In the genomic region with DNA sequence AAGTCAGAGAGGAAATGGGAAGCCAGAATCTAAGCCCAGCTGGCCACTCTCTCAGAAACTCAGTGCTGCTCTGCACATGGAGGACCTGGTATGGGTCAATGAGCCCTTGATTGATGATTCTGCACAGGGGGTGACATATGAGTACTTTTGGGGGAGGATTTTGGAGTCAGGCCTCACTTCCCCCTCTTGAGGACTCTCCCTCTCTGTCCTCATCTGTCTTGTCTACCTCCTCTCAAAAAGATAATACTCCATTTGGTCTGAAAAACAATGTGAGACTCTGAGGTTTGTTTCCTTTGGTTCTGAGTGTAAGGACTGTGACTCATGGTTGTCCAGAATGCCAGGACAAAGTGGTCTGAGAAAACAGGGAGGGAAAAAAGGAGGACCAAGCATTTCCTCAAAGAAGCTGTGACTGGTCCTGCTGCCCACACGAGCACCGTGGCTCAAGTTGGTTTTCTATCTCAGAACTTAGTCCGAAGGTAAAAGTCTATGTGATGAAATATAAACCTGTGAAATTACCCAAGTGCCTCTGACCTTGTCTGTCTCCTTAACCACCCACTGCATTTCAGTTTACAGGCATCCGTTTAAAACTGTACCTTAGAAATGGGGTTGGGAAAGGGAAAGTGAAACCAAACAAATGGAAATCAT, we compare ENCODE assay signal across 8 cellular contexts. TPM values are rescaled to one million over a fixed set of nuclear protein-coding genes. Genes with fewer than 3 reads are reported as not detected.
DNase-seq lines count a peak whose midpoint lies in the region; ATAC-seq and TF ChIP-seq lines count a peak whose summit lies in the region.

No MANE protein-coding gene starts in this region.

- H3K27ac ChIP-seq in RWPE2 (ENCODE audit: poor library complexity, severe bottlenecking) (peak overlapping the region; percentile 60), dorsolateral prefrontal cortex (peak overlapping the region in 52 of 59 donors; percentile 3 to 89 (median 60))
- peak overlapping the region; percentile 88 for H3K27ac ChIP-seq in naive thymus-derived CD4-positive, alpha-beta T cell (ENCODE audit: low read depth, low read length)

- H3K27me3 ChIP-seq in RWPE2 (ENCODE audit: insufficient read depth, poor library complexity, severe bottlenecking) (no peaks in the 10 kb centered on the region), dorsolateral prefrontal cortex (no peaks in the 10 kb centered on the region)
- no peaks in the 10 kb centered on the region for H3K27me3 ChIP-seq in naive thymus-derived CD4-positive, alpha-beta T cell (ENCODE audit: control insufficient read depth in 2 of 2, insufficient read depth in 2 of 2, low read length in 2 of 2)

- H3K9me3 ChIP-seq in RWPE2 (ENCODE audit: severe bottlenecking), result no peaks in the 10 kb centered on the region
- no peaks in the 10 kb centered on the region for H3K9me3 ChIP-seq in naive thymus-derived CD4-positive, alpha-beta T cell (ENCODE audit: control insufficient read depth in 2 of 3, low read length in 3 of 3)

- H3K36me3 ChIP-seq in RWPE2 (ENCODE audit: low read depth), result peaks cover 3% of the 10 kb centered on the region; the same call in 1 of the 2 replicates
- no peaks in the 10 kb centered on the region for H3K36me3 ChIP-seq in naive thymus-derived CD4-positive, alpha-beta T cell (ENCODE audit: control insufficient read depth in 2 of 3, insufficient read depth in 3 of 3, low read length in 3 of 3)

- peak; percentile 82 for DNase-seq in EH (ENCODE audit: low read depth)
- no peak for DNase-seq in HFF-Myc (ENCODE audit: extremely low read depth, low read depth)
- no peak for DNase-seq in RWPE2 (ENCODE audit: low spot score)
- no peak for DNase-seq in dorsolateral prefrontal cortex
- DNase-seq in naive thymus-derived CD4-positive, alpha-beta T cell, result peak in 7 of 9 donors; percentile 37 to 72 (median 53)
- DNase-seq in NCI-H1436 treated with DMSO at 0.1 percent for 48 hours (lab: John Stamatoyannopoulos, UW), result no peak
- DNase-seq in activated gamma-delta T cell treated with Interleukin-2 at 50 U/mL for 16 hours, result no peak
- no peak for DNase-seq in GM19240 (ENCODE audit: insufficient read length, low spot score)

- no peaks in the 10 kb centered on the region for H3K27me3 Mint-ChIP-seq in naive thymus-derived CD4-positive, alpha-beta T cell

- H3K4me1 ChIP-seq in RWPE2 (ENCODE audit: insufficient read depth, poor library complexity, severe bottlenecking), result peaks cover 6% of the 10 kb centered on the region
- peaks cover 71 to 82% of the 10 kb centered on the region in 2 donors for H3K4me1 ChIP-seq in naive thymus-derived CD4-positive, alpha-beta T cell (ENCODE audit: control insufficient read depth in 2 of 2, insufficient read depth in 2 of 2, low read length in 2 of 2)

- TF ChIP-seq CTCF in HFF-Myc (IDR thresholded peaks at IDR 0.05; ENCODE audit: low read depth, low read length, missing control alignments) (no peak), RWPE2 (IDR thresholded peaks at IDR 0.05; ENCODE audit: poor library complexity, severe bottlenecking) (no peak), dorsolateral prefrontal cortex (IDR thresholded peaks at IDR 0.05 in 54 of 56, conservative IDR thresholded peaks at IDR 0.05 in 2 of 56; ENCODE audit: low read depth in 1 of 56, partially characterized antibody in 56 of 56) (no peak)

- H3K27ac Mint-ChIP-seq in naive thymus-derived CD4-positive, alpha-beta T cell, result peak overlapping the region; percentile 96 to 99 (median 98)

- CTCF ChIA-PET in naive thymus-derived CD4-positive, alpha-beta T cell (lab: Charles Lee), result interaction anchor here (0.6 to 4.4 kb wide), 5 partner anchors 15 to 216 kb away, joined by 3 to 27 read pairs (median 3); a partner anchor contains a TSS

- peak; percentile 62 for ATAC-seq in RWPE2 (ENCODE audit: low read depth)
- peak; percentile 59 for ATAC-seq in naive thymus-derived CD4-positive, alpha-beta T cell

- H3K4me1 Mint-ChIP-seq in naive thymus-derived CD4-positive, alpha-beta T cell, result peaks cover 61 to 93% (median 88%) of the 10 kb centered on the region in 7 donors

- H3K4me3 Mint-ChIP-seq in naive thymus-derived CD4-positive, alpha-beta T cell, result peak overlapping the region; percentile 70 to 98 (median 84)

- POLR2A ChIA-PET in naive thymus-derived CD4-positive, alpha-beta T cell (lab: Charles Lee), result interaction anchor here (0.6 to 9.8 kb wide), 6 partner anchors 9 to 217 kb away, joined by 3 to 176 read pairs (median 3); a partner anchor contains a TSS

- intact Hi-C loops in dorsolateral prefrontal cortex (cut with DNase I), result no loop called here
- intact Hi-C loops in naive thymus-derived CD4-positive, alpha-beta T cell (cut with micrococcal nuclease), result loop anchor here (1.0 to 5.0 kb wide), 4 partner anchors 15 to 256 kb away; a partner anchor contains a TSS

- H3K4me3 ChIP-seq in HFF-Myc (replicated peaks; ENCODE audit: low read depth, low read length) (peak overlapping the region; percentile 41), RWPE2 (ENCODE audit: severe bottlenecking) (peak overlapping the region; percentile 32), dorsolateral prefrontal cortex (peak overlapping the region; percentile 19 to 69 (median 51))
- peak overlapping the region; percentile 41 for H3K4me3 ChIP-seq in naive thymus-derived CD4-positive, alpha-beta T cell (ENCODE audit: low read length)

- peaks cover 9 to 50% (median 20%) of the 10 kb centered on the region in 5 donors for H3K36me3 Mint-ChIP-seq in naive thymus-derived CD4-positive, alpha-beta T cell

- H3K9me3 Mint-ChIP-seq in naive thymus-derived CD4-positive, alpha-beta T cell, result peaks cover 0 to 8% (median 3%) of the 10 kb centered on the region in 11 donors

RNA-seq across cellular contexts. Expression of a gene that starts 11.1 kb away (rescaled TPM):
- 10 to 100 TPM; 10.3 to 47.0 (median 26.9) TPM for total RNA-seq in dorsolateral prefrontal cortex
- 10 to 100 TPM; 29.1 to 49.3 (median 42.8) TPM for total RNA-seq in naive thymus-derived CD4-positive, alpha-beta T cell
- 10 to 100 TPM; 10.0 to 14.9 TPM for polyA plus RNA-seq in naive thymus-derived CD4-positive, alpha-beta T cell

Comparison
In these comparisons a context has a peak if more than half of its experiments do, and no peak if none do; other contexts are left out.
1. DNase-seq: peak in EH (single experiment) and naive thymus-derived CD4-positive, alpha-beta T cell (7 of 9); none in HFF-Myc (single experiment), RWPE2 (single experiment), dorsolateral prefrontal cortex (0 of 10), NCI-H1436 treated with DMSO at 0.1 percent for 48 hours (single experiment), activated gamma-delta T cell treated with Interleukin-2 at 50 U/mL for 16 hours (single experiment) and GM19240 (single experiment).
2. intact Hi-C loops: an anchor here in naive thymus-derived CD4-positive, alpha-beta T cell (1.0 to 5.0 kb wide); none called in dorsolateral prefrontal cortex.
3. Peak in every context shown above with its lines, with median percentiles within 50 percentile points of each other: H3K4me3 ChIP-seq and H3K27ac ChIP-seq.